Comparison of ENCODE assay signal across 24 cellular contexts in genomic region chr11:1736447-1736992, GRCh38. TPM values are rescaled to one million over a fixed set of nuclear protein-coding genes. Genes with fewer than 3 reads are reported as not detected.
DNase-seq lines count a peak whose midpoint lies in the region; ATAC-seq, FAIRE-seq and TF ChIP-seq lines count a peak whose summit lies in the region.
"Had no signal": no experiment of that assay in that cellular context is flagged by ENCODE, and none has a peak within 500 bp of the region (broad histone marks: within the 10 kb centered on the region; RNA-seq: fewer than 3 reads in every experiment).

No MANE protein-coding gene starts in this region.

- BruUV-seq in HepG2 (replicated peaks; lab: Mats Ljungman, UMichigan) = no TSS peak

- no peak for TF ChIP-seq RAD21 in HepG2 (CRISPR knock-in tag; IDR thresholded peaks at IDR 0.05)

- H3K9me3 ChIP-seq in HepG2 (ENCODE audit: low read length) (peaks cover 13% of the 10 kb centered on the region), right lobe of liver (peaks cover 0 to 7% (median 1%) of the 10 kb centered on the region in 4 donors)
- H3K9me3 ChIP-seq: HAP-1, Peyer's patch had no signal

- POLR2A ChIA-PET in HepG2 (lab: Yijun Ruan, JAX) = no interaction called here

- no peak for DNase-seq in HepG2 (ENCODE audit: low spot score)
- no peak for DNase-seq in right lobe of liver
- DNase-seq in NCI-H69 (lab: John Stamatoyannopoulos, UW) = peak; percentile 66
- DNase-seq in astrocyte of the hippocampus (ENCODE audit: low read depth, low spot score) = peak; percentile 61
- DNase-seq in NCI-H345 (lab: John Stamatoyannopoulos, UW) = no peak
- no peak for DNase-seq in dedifferentiated amniotic fluid mesenchymal stem cell (ENCODE audit: extremely low spot score)
- no peak for DNase-seq in NCI-H1048 (lab: John Stamatoyannopoulos, UW)
- DNase-seq: CD8-positive, alpha-beta T cell; DND-41; KG1; NCI-H1436; NCI-H187 treated with DMSO at 0.1 percent for 48 hours; NCI-H2107; NCI-H2227 treated with DMSO at 0.1 percent for 48 hours; NCI-H510A treated with DMSO at 0.1 percent for 48 hours; NCI-H774 had no signal

- WGBS in HepG2 (ENCODE audit: low lambda C conversion rate) = 2% methylated on average over 3 of the region's 3 CpGs
- WGBS in right lobe of liver (ENCODE audit: insufficient coverage, low coverage, low lambda C conversion rate, missing lambda C conversion rate) = 53% methylated on average over 3 of the region's 3 CpGs

- ATAC-seq in HepG2 (no peak), right lobe of liver (no peak)
- ATAC-seq: CD8-positive, alpha-beta T cell; GM12878 had no signal

- in situ Hi-C loops in HepG2 (cut with HindIII; ENCODE audit: extremely low pct_ligation_motif_present, low pct_unique_long_range_greater_than_20kb) = no loop called here

- H2AFZ ChIP-seq in HepG2 (ENCODE audit: low read length) = no peak overlapping the region

- H3K79me2 ChIP-seq in HepG2 (ENCODE audit: insufficient read depth, low read length) = no peaks in the 10 kb centered on the region

- no peak for FAIRE-seq in HepG2 (lab: Jason Lieb, UNC)
- FAIRE-seq: GM12878 had no signal

- peaks cover 0 to 66% of the 10 kb centered on the region in 2 experiments; a peak in 4 of 5 replicates for H3K27me3 ChIP-seq in HepG2 (ENCODE audit: control insufficient read depth in 1 of 2, insufficient read depth in 2 of 2, low read length in 2 of 2)
- H3K27me3 ChIP-seq in right lobe of liver = no peaks in the 10 kb centered on the region
- H3K27me3 ChIP-seq: BLaER1, Peyer's patch, SJSA1 had no signal

- TF ChIP-seq CTCF in HepG2 (CRISPR knock-in tag; IDR thresholded peaks at IDR 0.05) (no peak), right lobe of liver (IDR thresholded peaks at IDR 0.05) (no peak)

- CTCF ChIA-PET in HepG2 (lab: Yijun Ruan, JAX; ENCODE audit: low intra/inter-chr PET ratio, low total read pairs) = no interaction called here

- TF ChIP-seq EP300 in HepG2 (IDR thresholded peaks at IDR 0.05; ENCODE audit: low read depth in 2 of 2, low read length in 2 of 2) = no peak
- TF ChIP-seq EP300 in HepG2 (CRISPR knock-in tag; IDR thresholded peaks at IDR 0.05; ENCODE audit: borderline replicate concordance) = no peak

- H3K4me1 ChIP-seq in HepG2 (ENCODE audit: insufficient read depth, low read length) = no peaks in the 10 kb centered on the region
- no peaks in the 10 kb centered on the region for H3K4me1 ChIP-seq in right lobe of liver
- H3K4me1 ChIP-seq: HAP-1, Peyer's patch, SJSA1 had no signal

- no peak overlapping the region for H3K4me3 ChIP-seq in HepG2 (replicated peaks in 1 of 3; ENCODE audit: insufficient read depth in 1 of 3, low read depth in 2 of 3, low read length in 3 of 3)
- H3K4me3 ChIP-seq in right lobe of liver = no peak overlapping the region
- H3K4me3 ChIP-seq: BLaER1, GM12878, HAP-1, Peyer's patch, SJSA1 had no signal

- H3K9ac ChIP-seq in HepG2 (ENCODE audit: insufficient read depth, low read depth, low read length) = no peak overlapping the region
- H3K9ac ChIP-seq: BLaER1 had no signal

- no peak for TF ChIP-seq POLR2A in HepG2 (IDR thresholded peaks at IDR 0.05; ENCODE audit: insufficient read depth in 1 of 2, low read depth in 2 of 2, low read length in 2 of 2)
- TF ChIP-seq POLR2A in right lobe of liver (IDR thresholded peaks at IDR 0.05) = no peak

- H3K4me2 ChIP-seq in HepG2 (ENCODE audit: low read depth, low read length) = no peak overlapping the region
- H3K4me2 ChIP-seq: BLaER1 had no signal

- H3K27ac ChIP-seq in HepG2 (ENCODE audit: extremely low read length, insufficient read depth, low read length) = no peak overlapping the region
- no peak overlapping the region for H3K27ac ChIP-seq in right lobe of liver
- H3K27ac ChIP-seq: BLaER1, HL-60, Peyer's patch, SJSA1 had no signal

- intact Hi-C loops in HepG2 (cut with micrococcal nuclease; ENCODE audit: unreplicated experiment) = no loop called here
- intact Hi-C loops in right lobe of liver (cut with DNase I) = no loop called here

- no peaks in the 10 kb centered on the region for H4K20me1 ChIP-seq in HepG2 (ENCODE audit: insufficient read depth, low read length)
- H4K20me1 ChIP-seq: BLaER1 had no signal

- H3K36me3 ChIP-seq in HepG2 (replicated peaks in 1 of 2; ENCODE audit: control insufficient read depth in 1 of 2, insufficient read depth in 2 of 2, low read length in 2 of 2) (no peaks in the 10 kb centered on the region), right lobe of liver (no peaks in the 10 kb centered on the region)
- H3K36me3 ChIP-seq: BLaER1, HAP-1, Peyer's patch, SJSA1 had no signal

RNA-seq across cellular contexts. Expression of gene IFITM10, which starts 13.9 kb away (rescaled TPM):
- 0.09 TPM in 1 of 2 replicates, not detected in the other for total RNA-seq in HepG2 (2016; rRNA removed; fragmentation: Illumina TruSeq; extraction: Trizol)
- not detected in 2 replicates for total RNA-seq in HepG2 (2016; cell fraction: cytosol; rRNA removed; fragmentation: Illumina TruSeq; extraction: Trizol; ENCODE audit: low read depth)
- total RNA-seq in HepG2 (2016; cell fraction: insoluble cytoplasmic fraction; rRNA removed; fragmentation: Illumina TruSeq; extraction: Trizol) = not detected in 2 replicates
- total RNA-seq in HepG2 (2016; cell fraction: membrane; rRNA removed; fragmentation: Illumina TruSeq; extraction: Trizol) = not detected in 2 replicates
- not detected in 2 replicates for total RNA-seq in HepG2 (2016; cell fraction: nucleus; rRNA removed; fragmentation: Illumina TruSeq; extraction: Trizol)
- 0.13 and 0.22 TPM in 2 replicates for polyA plus RNA-seq in HepG2 (2011; rRNA removed)
- 0.08 and 0.11 TPM in 2 replicates for polyA plus RNA-seq in HepG2 (2011; cell fraction: cytosol; rRNA removed)
- polyA plus RNA-seq in HepG2 (2011; cell fraction: nucleus; rRNA removed) = 1.8 and 2.5 TPM in 2 replicates
- polyA plus RNA-seq in HepG2 (2012) = 0.47 and 1.3 TPM in 2 replicates
- polyA plus RNA-seq in HepG2 (2016; cell fraction: cytosol; fragmentation: Illumina TruSeq; extraction: Trizol; ENCODE audit: low read depth) = not detected in 2 replicates
- not detected in 2 replicates for polyA plus RNA-seq in HepG2 (2016; cell fraction: insoluble cytoplasmic fraction; fragmentation: Illumina TruSeq; extraction: Trizol; ENCODE audit: low read depth)
- polyA plus RNA-seq in HepG2 (2016; cell fraction: membrane; fragmentation: Illumina TruSeq; extraction: Trizol; ENCODE audit: low read depth) = not detected in 2 replicates
- polyA plus RNA-seq in HepG2 (2016; cell fraction: nucleus; fragmentation: Illumina TruSeq; extraction: Trizol; ENCODE audit: insufficient read depth, low read depth) = not detected in 2 replicates
- polyA minus RNA-seq in HepG2 (2011; rRNA and poly(A)+ RNA removed; ENCODE audit: low replicate concordance) = 0.28 and 0.44 TPM in 2 replicates
- polyA minus RNA-seq in HepG2 (2011; cell fraction: cytosol; rRNA and poly(A)+ RNA removed) = not detected in 2 replicates
- 1.0 and 1.6 TPM in 2 replicates for polyA minus RNA-seq in HepG2 (2011; cell fraction: nucleus; rRNA and poly(A)+ RNA removed)
- 10 to 100 TPM in 1 of 6 experiments, 1 to 10 TPM in 5; 1.3 to 11.4 (median 6.7) TPM for total RNA-seq in right lobe of liver
- total RNA-seq: GM12878 had no signal

RNA-seq across cellular contexts. Expression of gene CTSD, which starts 27.2 kb away (rescaled TPM):
- total RNA-seq in HepG2 (2016; rRNA removed; fragmentation: Illumina TruSeq; extraction: Trizol) (41.6 and 143 TPM in 2 replicates), right lobe of liver (1,000 to 10,000 TPM in 3 of 6 experiments, 100 to 1,000 TPM in 3; 515 to 1,549 (median 1,009) TPM)
- total RNA-seq in HepG2 (2016; cell fraction: cytosol; rRNA removed; fragmentation: Illumina TruSeq; extraction: Trizol; ENCODE audit: low read depth) = 27.5 and 30.2 TPM in 2 replicates
- total RNA-seq in HepG2 (2016; cell fraction: insoluble cytoplasmic fraction; rRNA removed; fragmentation: Illumina TruSeq; extraction: Trizol) = 34.4 and 150 TPM in 2 replicates
- 48.5 and 49.5 TPM in 2 replicates for total RNA-seq in HepG2 (2016; cell fraction: membrane; rRNA removed; fragmentation: Illumina TruSeq; extraction: Trizol)
- 148 and 175 TPM in 2 replicates for total RNA-seq in HepG2 (2016; cell fraction: nucleus; rRNA removed; fragmentation: Illumina TruSeq; extraction: Trizol)
- polyA plus RNA-seq in HepG2 (2011; rRNA removed) = 230 and 408 TPM in 2 replicates
- polyA plus RNA-seq in HepG2 (2011; cell fraction: cytosol; rRNA removed) = 243 and 281 TPM in 2 replicates
- polyA plus RNA-seq in HepG2 (2011; cell fraction: nucleus; rRNA removed) = 384 and 418 TPM in 2 replicates
- polyA plus RNA-seq in HepG2 (2012) = 353 and 402 TPM in 2 replicates
- 52.6 and 53.6 TPM in 2 replicates for polyA plus RNA-seq in HepG2 (2016; cell fraction: cytosol; fragmentation: Illumina TruSeq; extraction: Trizol; ENCODE audit: low read depth)
- 67.0 and 91.4 TPM in 2 replicates for polyA plus RNA-seq in HepG2 (2016; cell fraction: insoluble cytoplasmic fraction; fragmentation: Illumina TruSeq; extraction: Trizol; ENCODE audit: low read depth)
- 63.0 and 71.7 TPM in 2 replicates for polyA plus RNA-seq in HepG2 (2016; cell fraction: membrane; fragmentation: Illumina TruSeq; extraction: Trizol; ENCODE audit: low read depth)
- polyA plus RNA-seq in HepG2 (2016; cell fraction: nucleus; fragmentation: Illumina TruSeq; extraction: Trizol; ENCODE audit: insufficient read depth, low read depth) = 389 and 405 TPM in 2 replicates
- polyA minus RNA-seq in HepG2 (2011; rRNA and poly(A)+ RNA removed; ENCODE audit: low replicate concordance) = 165 and 658 TPM in 2 replicates
- 233 and 311 TPM in 2 replicates for polyA minus RNA-seq in HepG2 (2011; cell fraction: cytosol; rRNA and poly(A)+ RNA removed)
- polyA minus RNA-seq in HepG2 (2011; cell fraction: nucleus; rRNA and poly(A)+ RNA removed) = 60.6 and 93.4 TPM in 2 replicates

RNA-seq across cellular contexts. Expression of gene KRTAP5-6, which starts 39.5 kb away (rescaled TPM):
- total RNA-seq in HepG2 (2016; rRNA removed; fragmentation: Illumina TruSeq; extraction: Trizol) = not detected in 2 replicates
- total RNA-seq in HepG2 (2016; cell fraction: cytosol; rRNA removed; fragmentation: Illumina TruSeq; extraction: Trizol; ENCODE audit: low read depth) = not detected in 2 replicates
- total RNA-seq in HepG2 (2016; cell fraction: insoluble cytoplasmic fraction; rRNA removed; fragmentation: Illumina TruSeq; extraction: Trizol) = not detected in 2 replicates
- total RNA-seq in HepG2 (2016; cell fraction: membrane; rRNA removed; fragmentation: Illumina TruSeq; extraction: Trizol) = not detected in 2 replicates
- not detected in 2 replicates for total RNA-seq in HepG2 (2016; cell fraction: nucleus; rRNA removed; fragmentation: Illumina TruSeq; extraction: Trizol)
- polyA plus RNA-seq in HepG2 (2011; rRNA removed) = not detected in 2 replicates
- 0.15 TPM in 1 of 2 replicates, not detected in the other for polyA plus RNA-seq in HepG2 (2011; cell fraction: cytosol; rRNA removed)
- 0.35 and 0.43 TPM in 2 replicates for polyA plus RNA-seq in HepG2 (2011; cell fraction: nucleus; rRNA removed)
- not detected in 2 replicates for polyA plus RNA-seq in HepG2 (2012)
- not detected in 2 replicates for polyA plus RNA-seq in HepG2 (2016; cell fraction: cytosol; fragmentation: Illumina TruSeq; extraction: Trizol; ENCODE audit: low read depth)
- polyA plus RNA-seq in HepG2 (2016; cell fraction: insoluble cytoplasmic fraction; fragmentation: Illumina TruSeq; extraction: Trizol; ENCODE audit: low read depth) = not detected in 2 replicates
- not detected in 2 replicates for polyA plus RNA-seq in HepG2 (2016; cell fraction: membrane; fragmentation: Illumina TruSeq; extraction: Trizol; ENCODE audit: low read depth)
- polyA plus RNA-seq in HepG2 (2016; cell fraction: nucleus; fragmentation: Illumina TruSeq; extraction: Trizol; ENCODE audit: insufficient read depth, low read depth) = not detected in 2 replicates
- not detected in 2 replicates for polyA minus RNA-seq in HepG2 (2011; rRNA and poly(A)+ RNA removed; ENCODE audit: low replicate concordance)
- polyA minus RNA-seq in HepG2 (2011; cell fraction: cytosol; rRNA and poly(A)+ RNA removed) = not detected in 2 replicates
- polyA minus RNA-seq in HepG2 (2011; cell fraction: nucleus; rRNA and poly(A)+ RNA removed) = not detected in 2 replicates
- total RNA-seq in right lobe of liver = 1 to 10 TPM in 3 of 6 experiments, under 1 TPM in 2, not detected in 1; 0.79 to 1.5 (median 1.2) TPM
- total RNA-seq: CD8-positive, alpha-beta T cell; GM12878; HT-29; OCI-LY7; Peyer's patch; SJSA1 had no signal
- polyA plus RNA-seq: GM12878 had no signal

Comparison
In these comparisons a context has a peak if more than half of its experiments do, and no peak if none do; other contexts are left out.
1. DNase-seq: peak in NCI-H69 (single experiment) and astrocyte of the hippocampus (single experiment); none in HepG2 (single experiment), right lobe of liver (0 of 3), NCI-H345 (single experiment), dedifferentiated amniotic fluid mesenchymal stem cell (single experiment) and NCI-H1048 (single experiment).